10 cellular contexts compared by ENCODE assay signal in the genomic region with DNA sequence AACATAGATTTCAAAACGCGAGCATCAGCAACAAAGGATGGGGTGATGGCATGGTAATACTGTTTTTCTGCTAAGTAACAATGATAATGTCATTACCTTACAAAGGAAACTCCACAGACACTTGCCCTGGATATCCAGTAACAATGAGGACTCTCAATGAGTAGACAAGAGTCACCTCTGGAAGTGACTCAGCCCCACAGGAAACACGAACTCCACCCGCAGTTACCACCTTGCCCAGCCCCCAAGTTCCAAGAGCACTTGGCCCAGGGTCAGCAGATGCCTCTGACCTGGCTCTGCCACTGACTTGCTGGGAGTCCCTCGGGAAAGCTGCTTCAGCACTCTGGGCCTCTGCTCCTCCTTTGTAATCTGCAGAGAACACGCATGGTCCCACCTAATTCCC.
DNase-seq lines count a peak whose midpoint lies in the region; ATAC-seq, FAIRE-seq and TF ChIP-seq lines count a peak whose summit lies in the region.
"Had no signal": no experiment of that assay in that cellular context is flagged by ENCODE, and none has a peak within 500 bp of the region (broad histone marks: within the 10 kb centered on the region; RNA-seq: fewer than 3 reads in every experiment).

No MANE protein-coding gene starts in this region.

- CTCF ChIA-PET in IMR-90 (lab: Yijun Ruan, JAX) (no interaction called here), H1 (lab: Charles Lee; ENCODE audit: partially characterized antibody) (interaction anchor here (0.9 to 1.7 kb wide), 2 partner anchors 20 to 32 kb away, joined by 3 to 5 read pairs; no protein-coding TSS in a partner anchor)

- intact Hi-C loops in IMR-90 (cut with micrococcal nuclease), result no loop called here

- H3F3A ChIP-seq in GM23338 (replicated peaks; ENCODE audit: low read depth), result no peaks in the 10 kb centered on the region

- no peak for TF ChIP-seq POLR2A in IMR-90 (IDR thresholded peaks at IDR 0.05; ENCODE audit: low read depth, low read length)
- TF ChIP-seq POLR2A in H1 (IDR thresholded peaks at IDR 0.05; ENCODE audit: control extremely low read depth in 1 of 2, low read depth in 2 of 2, low read length in 2 of 2), result no peak

- H3K36me3 ChIP-seq in IMR-90 (ENCODE audit: control insufficient read depth, insufficient read depth, low read length), result no peaks in the 10 kb centered on the region
- no peaks in the 10 kb centered on the region for H3K36me3 ChIP-seq in H1 (ENCODE audit: control insufficient read depth in 2 of 4, insufficient read depth in 4 of 4, low read length in 3 of 4)
- H3K36me3 ChIP-seq in GM23338 (ENCODE audit: insufficient read depth), result no peaks in the 10 kb centered on the region
- H3K36me3 ChIP-seq: WERI-Rb-1 had no signal

- H3K56ac ChIP-seq in IMR-90 (ENCODE audit: extremely low read depth, insufficient read depth, low read length) (no peak overlapping the region), H1 (replicated peaks; ENCODE audit: insufficient read length, low read depth, low read length) (no peak overlapping the region)

- H3K36me3 Mint-ChIP-seq in GM23338 (ENCODE audit: low read depth), result no peaks in the 10 kb centered on the region

- H4K5ac ChIP-seq in IMR-90 (ENCODE audit: low read depth, low read length) (no peak overlapping the region), H1 (ENCODE audit: insufficient read length, low read depth, low read length) (no peak overlapping the region)

- H3K9me1 ChIP-seq in IMR-90 (ENCODE audit: insufficient read depth, low read length), result no peaks in the 10 kb centered on the region

- H3K23ac ChIP-seq in IMR-90 (ENCODE audit: low read depth, low read length), result no peak overlapping the region
- no peak overlapping the region for H3K23ac ChIP-seq in H1 (ENCODE audit: insufficient read length)

- H3K9me2 ChIP-seq in GM23338 (ENCODE audit: insufficient read depth), result no peaks in the 10 kb centered on the region

- no TSS peak for BruUV-seq in IMR-90 (replicated peaks; lab: Mats Ljungman, UMichigan)

- FAIRE-seq in H1 (lab: Jason Lieb, UNC), result no peak

- H3K9me3 ChIP-seq in IMR-90 (ENCODE audit: control insufficient read depth, insufficient read depth, low read length), result no peaks in the 10 kb centered on the region
- no peaks in the 10 kb centered on the region for H3K9me3 ChIP-seq in H1 (ENCODE audit: insufficient read depth in 2 of 2, low read depth in 1 of 2, low read length in 1 of 2)

- H4K8ac ChIP-seq in IMR-90 (ENCODE audit: low read depth in 2 of 2, low read length in 2 of 2) (peak overlapping the region in 1 of 2 experiments; percentile 22; a peak in 1 of 4 replicates), H1 (ENCODE audit: extremely low read depth, insufficient read depth, low read length) (0 out of 2 replicates have a peak overlapping the region, but pooled peaks have one; percentile 51)

- H2AFZ ChIP-seq in IMR-90 (replicated peaks; ENCODE audit: low read length, poor library complexity), result no peak overlapping the region
- no peak overlapping the region for H2AFZ ChIP-seq in H1 (ENCODE audit: low read length)
- no peak overlapping the region for H2AFZ ChIP-seq in GM23338

- ATAC-seq in IMR-90 (ENCODE audit: low read depth) (no peak), GM23338 (no peak), GM21717 (IDR thresholded peaks at IDR 0.05; ENCODE audit: unreplicated experiment) (no peak), GM21786 (IDR thresholded peaks at IDR 0.05; ENCODE audit: unreplicated experiment) (no peak)

- POLR2A ChIA-PET in IMR-90 (lab: Charles Lee; ENCODE audit: unreplicated experiment) (interaction anchor here (0.8 kb wide), 1 partner anchor 8 kb away, joined by 3 read pairs; no protein-coding TSS in a partner anchor), H1 (lab: Charles Lee; ENCODE audit: partially characterized antibody) (no interaction called here)

- no peak overlapping the region for H2BK15ac ChIP-seq in IMR-90 (ENCODE audit: low read depth, low read length)
- no peak overlapping the region for H2BK15ac ChIP-seq in H1 (ENCODE audit: low read length)

- H3K4me3 Mint-ChIP-seq in GM23338, result no peak overlapping the region

- dilution Hi-C loops in IMR-90 (cut with HindIII; ENCODE audit: low sequenced_read_pairs, unreplicated experiment), result no loop called here

- H3K14ac ChIP-seq in IMR-90 (replicated peaks; ENCODE audit: low read depth, low read length) (no peak overlapping the region), H1 (ENCODE audit: insufficient read length) (no peak overlapping the region)

- DNase-seq in IMR-90 (no peak), H1 (ENCODE audit: low read depth in 1 of 2, low spot score in 2 of 2) (no peak), GM23338 (ENCODE audit: low spot score) (no peak), G401 (ENCODE audit: low spot score) (no peak)
- DNase-seq in activated CD4-positive, alpha-beta T cell treated with anti-CD3 and anti-CD28 coated beads, Interleukin-2, amount 50 U/mL, for 48 hours, result peak; percentile 45 to 55
- peak in 2 of 3 experiments; percentile 5 to 13 for DNase-seq in stimulated activated CD4-positive, alpha-beta T cell treated with anti-CD3 and anti-CD28 coated beads, TNF-alpha, amount 100 ng/mL, for 4 hours (ENCODE audit: low read depth in 3 of 3)
- DNase-seq: NCI-H1105, WERI-Rb-1 had no signal

- H2BK20ac ChIP-seq in IMR-90 (ENCODE audit: low read depth, low read length) (no peak overlapping the region), H1 (ENCODE audit: low read length) (no peak overlapping the region)

- H3K18ac ChIP-seq in IMR-90 (ENCODE audit: low read depth, low read length), result peak overlapping the region; percentile 18; the same call in 1 of the 2 replicates
- no peak overlapping the region for H3K18ac ChIP-seq in H1 (ENCODE audit: extremely low read depth, low read length)

- H3K9ac ChIP-seq in IMR-90 (ENCODE audit: low read depth, low read length), result no peak overlapping the region
- H3K9ac ChIP-seq in H1 (replicated peaks in 1 of 4; ENCODE audit: extremely low read depth in 1 of 4, low read depth in 3 of 4, low read length in 3 of 4), result no peak overlapping the region; a peak in 1 of 7 replicates

- peaks cover 4% of the 10 kb centered on the region for H3K27me3 Mint-ChIP-seq in GM23338 (ENCODE audit: insufficient read depth, low read depth, poor library complexity)

- H3K79me2 ChIP-seq in H1 (ENCODE audit: control insufficient read depth in 1 of 2, insufficient read depth in 2 of 2, low read length in 2 of 2), result no peaks in the 10 kb centered on the region
- no peaks in the 10 kb centered on the region for H3K79me2 ChIP-seq in GM23338 (replicated peaks; ENCODE audit: insufficient read depth)

- H3K4me1 ChIP-seq in IMR-90 (ENCODE audit: control insufficient read depth, insufficient read depth, low read length) (peaks cover 11% of the 10 kb centered on the region), H1 (replicated peaks in 1 of 4; ENCODE audit: control insufficient read depth in 3 of 4, insufficient read depth in 4 of 4, low read length in 3 of 4) (0 out of 7 replicates have a peak, but pooled peaks cover 0 to under 1% (median 0%) of the 10 kb centered on the region in 4 experiments), GM23338 (ENCODE audit: insufficient read depth) (peaks cover 6% of the 10 kb centered on the region; the same call in 1 of the 2 replicates)

- H3K9me3 Mint-ChIP-seq in GM23338, result no peaks in the 10 kb centered on the region

- TF ChIP-seq EP300 in H1 (IDR thresholded peaks at IDR 0.05; ENCODE audit: borderline replicate concordance in 1 of 2, low read depth in 2 of 2, low read length in 2 of 2), result no peak

- H2AK9ac ChIP-seq in IMR-90 (replicated peaks; ENCODE audit: low read depth, low read length, poor library complexity), result no peak overlapping the region

- no peak overlapping the region for H4K91ac ChIP-seq in IMR-90 (ENCODE audit: insufficient read depth, low read depth, low read length)
- no peak overlapping the region for H4K91ac ChIP-seq in H1 (replicated peaks; ENCODE audit: insufficient read length, low read length)

- H2AK5ac ChIP-seq in IMR-90 (ENCODE audit: low read depth, low read length) (no peak overlapping the region), H1 (ENCODE audit: low read depth, low read length) (no peak overlapping the region)

- no peak overlapping the region for H2BK12ac ChIP-seq in H1 (ENCODE audit: low read depth, low read length)

- H3K27ac Mint-ChIP-seq in GM23338, result no peak overlapping the region

- H3K27ac ChIP-seq in IMR-90 (ENCODE audit: insufficient read depth, low read length) (no peak overlapping the region), H1 (ENCODE audit: low read depth, low read length) (no peak overlapping the region), GM23338 (ENCODE audit: low read depth) (no peak overlapping the region)
- H3K27ac ChIP-seq: WERI-Rb-1 had no signal

- H3K4me3 ChIP-seq in IMR-90 (ENCODE audit: insufficient read depth, low read depth, low read length) (no peak overlapping the region), H1 (ENCODE audit: extremely low read depth in 1 of 4, insufficient read depth in 2 of 4, low read depth in 3 of 4, low read length in 4 of 4) (no peak overlapping the region), GM23338 (no peak overlapping the region)

- no peak for TF ChIP-seq CTCF in IMR-90 (conservative IDR thresholded peaks at IDR 0.05; ENCODE audit: low read depth, low read length)
- TF ChIP-seq CTCF in H1 (IDR thresholded peaks at IDR 0.05; ENCODE audit: control extremely low read depth in 1 of 3, insufficient read depth in 1 of 3, low read depth in 1 of 3, low read length in 3 of 3), result no peak
- no peak for TF ChIP-seq CTCF in GM23338 (conservative IDR thresholded peaks at IDR 0.05; ENCODE audit: low read depth in 2 of 2)

- WGBS in IMR-90 (ENCODE audit: extremely low coverage in 2 of 2, insufficient read length in 1 of 2), 2 experiments, result no CpG with 5 or more reads among the region's 6 CpGs
- WGBS in H1 (ENCODE audit: extremely low coverage in 1 of 2, insufficient coverage in 1 of 2, insufficient read length in 1 of 2, insufficient replicate concordance in 2 of 2, low coverage in 1 of 2, low lambda C conversion rate in 2 of 2, missing lambda C conversion rate in 1 of 2), 2 experiments, result 86% methylated on average over 6 of the region's 6 CpGs; no CpG with 5 or more reads in 1 of the 2 experiments

- H2BK5ac ChIP-seq in IMR-90 (ENCODE audit: low read depth, low read length, poor library complexity, severe bottlenecking), result no peak overlapping the region
- H2BK5ac ChIP-seq in H1 (ENCODE audit: low read depth, low read length), result no peak overlapping the region

- peak overlapping the region; percentile 33; the same call in 1 of the 2 replicates for H3K4ac ChIP-seq in IMR-90 (ENCODE audit: low read depth, low read length)
- no peak overlapping the region for H3K4ac ChIP-seq in H1 (replicated peaks; ENCODE audit: insufficient read length, low read depth, low read length)

- H3K4me1 Mint-ChIP-seq in GM23338, result peaks cover 19% of the 10 kb centered on the region

- no peak overlapping the region for H2BK120ac ChIP-seq in IMR-90 (ENCODE audit: low read depth, low read length)
- H2BK120ac ChIP-seq in H1 (replicated peaks; ENCODE audit: low read depth, low read length), result no peak overlapping the region

- H3K4me2 ChIP-seq in IMR-90 (ENCODE audit: low read depth, low read length) (no peak overlapping the region), H1 (ENCODE audit: insufficient read depth in 1 of 2, low read depth in 2 of 2, low read length in 2 of 2) (no peak overlapping the region), GM23338 (no peak overlapping the region)

- no peak for TF ChIP-seq RAD21 in IMR-90 (IDR thresholded peaks at IDR 0.05; ENCODE audit: low read length)
- TF ChIP-seq RAD21 in H1 (IDR thresholded peaks at IDR 0.05 in 1 of 2, conservative IDR thresholded peaks at IDR 0.05 in 1 of 2; ENCODE audit: low read depth in 2 of 2, low read length in 2 of 2), result no peak

- H3K23me2 ChIP-seq in H1 (ENCODE audit: low read depth, low read length), result no peaks in the 10 kb centered on the region

- in situ Hi-C loops in IMR-90 (cut with MboI; ENCODE audit: low sequenced_read_pairs), result no loop called here
- in situ Hi-C loops in G401 (cut with HindIII; ENCODE audit: low sequenced_read_pairs), result no loop called here

- H3K79me1 ChIP-seq in IMR-90 (ENCODE audit: low read depth in 1 of 2, low read length in 2 of 2) (peaks cover 7 to 29% of the 10 kb centered on the region in 2 experiments; a peak in 3 of 4 replicates), H1 (ENCODE audit: low read depth, low read length) (no peaks in the 10 kb centered on the region)

- no peaks in the 10 kb centered on the region for H3K27me3 ChIP-seq in IMR-90 (ENCODE audit: control insufficient read depth, insufficient read depth, low read length)
- H3K27me3 ChIP-seq in H1 (replicated peaks in 1 of 4; ENCODE audit: control insufficient read depth in 3 of 4, extremely low read depth in 1 of 4, insufficient read depth in 3 of 4, low read length in 3 of 4), result no peaks in the 10 kb centered on the region
- H3K27me3 ChIP-seq in GM23338 (ENCODE audit: insufficient read depth), result no peaks in the 10 kb centered on the region

- H4K20me1 ChIP-seq in IMR-90 (ENCODE audit: insufficient read depth, low read length) (no peaks in the 10 kb centered on the region; the same call in 1 of the 2 replicates), H1 (replicated peaks in 1 of 2; ENCODE audit: control insufficient read depth in 1 of 2, insufficient read depth in 2 of 2, low read length in 2 of 2) (no peaks in the 10 kb centered on the region), GM23338 (replicated peaks; ENCODE audit: insufficient read depth) (no peaks in the 10 kb centered on the region)

Comparison
In these comparisons a context has a peak if more than half of its experiments do, and no peak if none do; other contexts are left out.
1. DNase-seq: peak in activated CD4-positive, alpha-beta T cell treated with anti-CD3 and anti-CD28 coated beads, Interleukin-2, amount 50 U/mL, for 48 hours (2 of 2) and stimulated activated CD4-positive, alpha-beta T cell treated with anti-CD3 and anti-CD28 coated beads, TNF-alpha, amount 100 ng/mL, for 4 hours (2 of 3); none in IMR-90 (single experiment), H1 (0 of 2), GM23338 (single experiment) and G401 (single experiment).